In genomic region chr13:75219479-75220237, GRCh38 we compare ENCODE assay signal across 8 cellular contexts.
DNase-seq lines count a peak whose midpoint lies in the region; ATAC-seq and TF ChIP-seq lines count a peak whose summit lies in the region.

No MANE protein-coding gene starts in this region.

- H3K9me3 ChIP-seq in BE2C: no peaks in the 10 kb centered on the region
- H3K9me3 ChIP-seq in liver (ENCODE audit: control insufficient read depth in 4 of 4, low read length in 3 of 4): no peaks in the 10 kb centered on the region

- H3K4me1 ChIP-seq in BE2C (no peaks in the 10 kb centered on the region), liver (ENCODE audit: control insufficient read depth in 4 of 4, insufficient read depth in 4 of 4, low read length in 3 of 4) (peaks cover 0 to 3% (median 0%) of the 10 kb centered on the region in 4 donors)

- TF ChIP-seq CTCF in BE2C (IDR thresholded peaks at IDR 0.05; ENCODE audit: low read depth, low read length) (peak; percentile 94), liver (IDR thresholded peaks at IDR 0.05; ENCODE audit: low read depth, low read length, missing input control) (peak; percentile 94)

- no peak overlapping the region for H3K27ac ChIP-seq in liver (ENCODE audit: low read depth in 1 of 2, low read length in 2 of 2)

- no peak overlapping the region for H3K9ac ChIP-seq in liver (ENCODE audit: low read depth in 1 of 2, low read length in 2 of 2)

- DNase-seq in BE2C (peak; percentile 87), NCI-H510A treated with DMSO at 0.1 percent for 48 hours (lab: John Stamatoyannopoulos, UW) (peak; percentile 8), dermis blood vessel endothelial cell (peak; percentile 80)
- peak; percentile 85 for DNase-seq in activated CD4-positive, alpha-beta T cell treated with anti-CD3 and anti-CD28 coated beads, Interleukin-2, amount 50 U/mL, for 1 hour
- DNase-seq in stimulated activated CD4-positive, alpha-beta T cell treated with anti-CD3 and anti-CD28 coated beads, TNF-alpha, amount 100 ng/mL, for 1 hour (ENCODE audit: low read depth in 3 of 3, low spot score in 1 of 3): peak; percentile 51 to 86 (median 74)

- 10% methylated on average over 31 of the region's 31 CpGs for WGBS in liver

- peak; percentile 81 for ATAC-seq in GM19025 (IDR thresholded peaks at IDR 0.05; ENCODE audit: low read depth, unreplicated experiment)
- ATAC-seq in HG03175 (IDR thresholded peaks at IDR 0.05; ENCODE audit: unreplicated experiment): peak; percentile 97

- H3K36me3 ChIP-seq in BE2C (no peaks in the 10 kb centered on the region), liver (ENCODE audit: control insufficient read depth in 4 of 4, insufficient read depth in 3 of 4, low read depth in 1 of 4, low read length in 3 of 4) (no peaks in the 10 kb centered on the region)

- H3K27me3 ChIP-seq in BE2C (no peaks in the 10 kb centered on the region), liver (ENCODE audit: control insufficient read depth in 4 of 4, insufficient read depth in 4 of 4, low read length in 3 of 4) (no peaks in the 10 kb centered on the region)

- peak; percentile 98 to 100 for TF ChIP-seq RAD21 in liver (IDR thresholded peaks at IDR 0.05)

- H3K4me3 ChIP-seq in BE2C (ENCODE audit: low read depth, low read length) (peak overlapping the region; percentile 65), liver (ENCODE audit: low read depth in 1 of 3, low read length in 3 of 3) (peak overlapping the region in 2 of 3 donors; percentile 4 to 38)

TF ChIP-seq in liver, 16 proteins besides CTCF, POLR2A, EP300 and RAD21:
- TF ChIP-seq FOXA1 (IDR thresholded peaks at IDR 0.05) (no peak), FOXA2 (IDR thresholded peaks at IDR 0.05) (no peak), MAX (IDR thresholded peaks at IDR 0.05) (no peak), ATF3 (IDR thresholded peaks at IDR 0.05) (no peak), REST (IDR thresholded peaks at IDR 0.05) (no peak), JUND (IDR thresholded peaks at IDR 0.05) (no peak), NR2F2 (IDR thresholded peaks at IDR 0.05) (no peak), GABPA (IDR thresholded peaks at IDR 0.05 in 1 of 2, conservative IDR thresholded peaks at IDR 0.05 in 1 of 2) (no peak), ZBTB33 (IDR thresholded peaks at IDR 0.05) (no peak), SP1 (IDR thresholded peaks at IDR 0.05) (no peak), EGR1 (IDR thresholded peaks at IDR 0.05; ENCODE audit: low read depth in 2 of 2) (no peak), TAF1 (conservative IDR thresholded peaks at IDR 0.05) (no peak), YY1 (IDR thresholded peaks at IDR 0.05) (no peak), RXRA (IDR thresholded peaks at IDR 0.05) (no peak)

Comparison
In these comparisons a context has a peak if more than half of its experiments do, and no peak if none do; other contexts are left out.
1. DNase-seq: peak in every context shown above with its lines; median percentile 87 in BE2C; 85 in activated CD4-positive, alpha-beta T cell treated with anti-CD3 and anti-CD28 coated beads, Interleukin-2, amount 50 U/mL, for 1 hour; 80 in dermis blood vessel endothelial cell; 74 in stimulated activated CD4-positive, alpha-beta T cell treated with anti-CD3 and anti-CD28 coated beads, TNF-alpha, amount 100 ng/mL, for 1 hour; 8 in NCI-H510A treated with DMSO at 0.1 percent for 48 hours.